Comparison of ENCODE assay signal across 9 cellular contexts in the genomic region with DNA sequence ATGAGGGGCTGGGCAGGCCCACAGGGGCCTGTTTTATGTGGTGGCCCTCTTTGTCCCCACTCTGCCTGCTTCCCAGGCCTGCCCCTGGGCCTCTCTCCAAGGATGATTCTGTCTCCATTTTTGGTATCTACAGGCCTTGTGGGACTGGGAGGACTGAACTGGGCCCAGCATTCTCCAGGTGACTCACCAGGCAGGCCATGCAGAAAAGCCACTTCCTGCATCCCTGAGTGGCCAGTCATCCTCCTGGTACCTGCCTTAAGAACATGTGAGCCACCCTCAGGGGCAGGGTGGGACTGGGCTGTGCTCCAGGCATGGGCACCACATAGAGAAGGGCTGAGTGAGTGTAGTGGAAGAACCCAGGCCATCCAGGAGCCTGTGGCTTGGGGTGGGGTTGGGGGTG. TPM values are rescaled to one million over a fixed set of nuclear protein-coding genes. Genes with fewer than 3 reads are reported as not detected.
DNase-seq lines count a peak whose midpoint lies in the region; ATAC-seq and TF ChIP-seq lines count a peak whose summit lies in the region.
"Had no signal": no experiment of that assay in that cellular context is flagged by ENCODE, and none has a peak within 500 bp of the region (broad histone marks: within the 10 kb centered on the region; RNA-seq: fewer than 3 reads in every experiment).

No MANE protein-coding gene starts in this region.

- H3F3A ChIP-seq in GM23338 (replicated peaks; ENCODE audit: low read depth) = no peaks in the 10 kb centered on the region

- peaks cover 42% of the 10 kb centered on the region for H3K4me1 ChIP-seq in ACC112 (ENCODE audit: control insufficient read depth, insufficient read depth, low read length, unreplicated experiment)
- H3K4me1 ChIP-seq in GM23338 (ENCODE audit: insufficient read depth) = peaks cover 8% of the 10 kb centered on the region; the same call in 1 of the 2 replicates

- no peak overlapping the region for H3K4me3 Mint-ChIP-seq in activated T-helper 2 cell treated with anti-CD3 and anti-CD28 coated beads, Interferon-gamma antibody, Interleukin-2, Interleukin-4, amounts not matched to agents 10 μg/mL and 5 μg/mL and 100 μg/mL, durations not matched to agents 14 hours and 24 hours and 36 hours (ENCODE audit: low read depth)
- H3K4me3 Mint-ChIP-seq in GM23338 = no peak overlapping the region

- DNase-seq in H4 (ENCODE audit: low spot score) (peak; percentile 97), kidney epithelial cell (ENCODE audit: low read depth) (peak; percentile 100), GM23338 (ENCODE audit: low spot score) (no peak), GM20000 (ENCODE audit: low spot score) (no peak)
- no peak for DNase-seq in activated T-helper 2 cell treated with anti-CD3 and anti-CD28 coated beads, Interferon-gamma antibody, Interleukin-2, Interleukin-4, amounts not matched to agents 10 μg/mL and 5 μg/mL and 100 μg/mL, durations not matched to agents 14 hours and 24 hours and 36 hours (ENCODE audit: low spot score)

- no peak overlapping the region for H3K4me2 ChIP-seq in GM23338

- H3K27me3 ChIP-seq in ACC112 (ENCODE audit: insufficient read depth, low read length) (no peaks in the 10 kb centered on the region), kidney epithelial cell (ENCODE audit: control insufficient read depth, insufficient read depth, low read length) (no peaks in the 10 kb centered on the region), GM23338 (ENCODE audit: insufficient read depth) (no peaks in the 10 kb centered on the region)

- H3K27me3 Mint-ChIP-seq in activated T-helper 2 cell treated with anti-CD3 and anti-CD28 coated beads, Interferon-gamma antibody, Interleukin-2, Interleukin-4, amounts not matched to agents 10 μg/mL and 5 μg/mL and 100 μg/mL, durations not matched to agents 14 hours and 24 hours and 36 hours (ENCODE audit: low read depth) = no peaks in the 10 kb centered on the region
- H3K27me3 Mint-ChIP-seq in GM23338 (ENCODE audit: insufficient read depth, low read depth, poor library complexity) = peaks cover 4% of the 10 kb centered on the region

- peaks cover 33% of the 10 kb centered on the region for H3K4me1 Mint-ChIP-seq in activated T-helper 2 cell treated with anti-CD3 and anti-CD28 coated beads, Interferon-gamma antibody, Interleukin-2, Interleukin-4, amounts not matched to agents 10 μg/mL and 5 μg/mL and 100 μg/mL, durations not matched to agents 14 hours and 24 hours and 36 hours (ENCODE audit: low read depth)
- H3K4me1 Mint-ChIP-seq in GM23338 = peaks cover 21% of the 10 kb centered on the region

- intact Hi-C loops in activated T-helper 2 cell treated with anti-CD3 and anti-CD28 coated beads, Interferon-gamma antibody, Interleukin-2, Interleukin-4, amounts not matched to agents 10 μg/mL and 5 μg/mL and 100 μg/mL, durations not matched to agents 14 hours and 24 hours and 36 hours (cut with micrococcal nuclease) = no loop called here

- ATAC-seq in GM23338 (no peak), GM18909 (IDR thresholded peaks at IDR 0.05; ENCODE audit: poor library complexity, unreplicated experiment) (no peak), HG02763 (IDR thresholded peaks at IDR 0.05; ENCODE audit: unreplicated experiment) (no peak)

- TF ChIP-seq CTCF in kidney epithelial cell (IDR thresholded peaks at IDR 0.05; ENCODE audit: insufficient read depth, low read length, poor library complexity, severe bottlenecking) (no peak), GM23338 (conservative IDR thresholded peaks at IDR 0.05; ENCODE audit: low read depth in 2 of 2) (no peak), GM20000 (IDR thresholded peaks at IDR 0.05; ENCODE audit: extremely low read depth, missing control alignments) (no peak)

- H3K79me2 ChIP-seq in ACC112 (ENCODE audit: control insufficient read depth, insufficient read depth, low read length, unreplicated experiment) = no peaks in the 10 kb centered on the region
- H3K79me2 ChIP-seq in GM23338 (replicated peaks; ENCODE audit: insufficient read depth) = no peaks in the 10 kb centered on the region

- no peaks in the 10 kb centered on the region for H4K20me1 ChIP-seq in GM23338 (replicated peaks; ENCODE audit: insufficient read depth)

- H3K9me2 ChIP-seq in GM23338 (ENCODE audit: insufficient read depth) = no peaks in the 10 kb centered on the region

- H2AFZ ChIP-seq in ACC112 (ENCODE audit: low read length, unreplicated experiment) (peak overlapping the region; percentile 16), GM23338 (no peak overlapping the region)

- H3K27ac Mint-ChIP-seq in activated T-helper 2 cell treated with anti-CD3 and anti-CD28 coated beads, Interferon-gamma antibody, Interleukin-2, Interleukin-4, amounts not matched to agents 10 μg/mL and 5 μg/mL and 100 μg/mL, durations not matched to agents 14 hours and 24 hours and 36 hours = peak overlapping the region; percentile 33
- no peak overlapping the region for H3K27ac Mint-ChIP-seq in GM23338

- H3K4me3 ChIP-seq in ACC112 (ENCODE audit: low read depth, low read length) = peak overlapping the region; percentile 31; the same call in 1 of the 2 replicates
- H3K4me3 ChIP-seq in kidney epithelial cell (ENCODE audit: low read depth, low read length) = no peak overlapping the region
- H3K4me3 ChIP-seq in GM23338 = no peak overlapping the region

- no peaks in the 10 kb centered on the region for H3K36me3 Mint-ChIP-seq in activated T-helper 2 cell treated with anti-CD3 and anti-CD28 coated beads, Interferon-gamma antibody, Interleukin-2, Interleukin-4, amounts not matched to agents 10 μg/mL and 5 μg/mL and 100 μg/mL, durations not matched to agents 14 hours and 24 hours and 36 hours (ENCODE audit: low read depth)
- H3K36me3 Mint-ChIP-seq in GM23338 (ENCODE audit: low read depth) = no peaks in the 10 kb centered on the region

- H3K36me3 ChIP-seq in ACC112 (ENCODE audit: insufficient read depth, low read length) (no peaks in the 10 kb centered on the region), kidney epithelial cell (ENCODE audit: control insufficient read depth, insufficient read depth, low read length) (no peaks in the 10 kb centered on the region), GM23338 (ENCODE audit: insufficient read depth) (no peaks in the 10 kb centered on the region)

- H3K9me3 Mint-ChIP-seq in activated T-helper 2 cell treated with anti-CD3 and anti-CD28 coated beads, Interferon-gamma antibody, Interleukin-2, Interleukin-4, amounts not matched to agents 10 μg/mL and 5 μg/mL and 100 μg/mL, durations not matched to agents 14 hours and 24 hours and 36 hours = no peaks in the 10 kb centered on the region
- no peaks in the 10 kb centered on the region for H3K9me3 Mint-ChIP-seq in GM23338

- H3K27ac ChIP-seq in ACC112 (ENCODE audit: low read depth, low read length) (peak overlapping the region; percentile 94), GM23338 (ENCODE audit: low read depth) (no peak overlapping the region)
- H3K27ac ChIP-seq: HL-60 had no signal

TF ChIP-seq in GM23338, 12 proteins besides CTCF, POLR2A, EP300 and RAD21 (continues in another document):
- TF ChIP-seq NANOG (IDR thresholded peaks at IDR 0.05; ENCODE audit: borderline replicate concordance) = no peak
- no peak for TF ChIP-seq CREB1 (CRISPR knock-in tag; IDR thresholded peaks at IDR 0.05; ENCODE audit: low read depth)
- no peak for TF ChIP-seq ZNF331 (CRISPR knock-in tag; IDR thresholded peaks at IDR 0.05; ENCODE audit: low read depth)
- no peak for TF ChIP-seq STAT1 (IDR thresholded peaks at IDR 0.05; ENCODE audit: unreplicated experiment)
- no peak for TF ChIP-seq JUNB (IDR thresholded peaks at IDR 0.05; ENCODE audit: unreplicated experiment)
- TF ChIP-seq, protein P1, sequence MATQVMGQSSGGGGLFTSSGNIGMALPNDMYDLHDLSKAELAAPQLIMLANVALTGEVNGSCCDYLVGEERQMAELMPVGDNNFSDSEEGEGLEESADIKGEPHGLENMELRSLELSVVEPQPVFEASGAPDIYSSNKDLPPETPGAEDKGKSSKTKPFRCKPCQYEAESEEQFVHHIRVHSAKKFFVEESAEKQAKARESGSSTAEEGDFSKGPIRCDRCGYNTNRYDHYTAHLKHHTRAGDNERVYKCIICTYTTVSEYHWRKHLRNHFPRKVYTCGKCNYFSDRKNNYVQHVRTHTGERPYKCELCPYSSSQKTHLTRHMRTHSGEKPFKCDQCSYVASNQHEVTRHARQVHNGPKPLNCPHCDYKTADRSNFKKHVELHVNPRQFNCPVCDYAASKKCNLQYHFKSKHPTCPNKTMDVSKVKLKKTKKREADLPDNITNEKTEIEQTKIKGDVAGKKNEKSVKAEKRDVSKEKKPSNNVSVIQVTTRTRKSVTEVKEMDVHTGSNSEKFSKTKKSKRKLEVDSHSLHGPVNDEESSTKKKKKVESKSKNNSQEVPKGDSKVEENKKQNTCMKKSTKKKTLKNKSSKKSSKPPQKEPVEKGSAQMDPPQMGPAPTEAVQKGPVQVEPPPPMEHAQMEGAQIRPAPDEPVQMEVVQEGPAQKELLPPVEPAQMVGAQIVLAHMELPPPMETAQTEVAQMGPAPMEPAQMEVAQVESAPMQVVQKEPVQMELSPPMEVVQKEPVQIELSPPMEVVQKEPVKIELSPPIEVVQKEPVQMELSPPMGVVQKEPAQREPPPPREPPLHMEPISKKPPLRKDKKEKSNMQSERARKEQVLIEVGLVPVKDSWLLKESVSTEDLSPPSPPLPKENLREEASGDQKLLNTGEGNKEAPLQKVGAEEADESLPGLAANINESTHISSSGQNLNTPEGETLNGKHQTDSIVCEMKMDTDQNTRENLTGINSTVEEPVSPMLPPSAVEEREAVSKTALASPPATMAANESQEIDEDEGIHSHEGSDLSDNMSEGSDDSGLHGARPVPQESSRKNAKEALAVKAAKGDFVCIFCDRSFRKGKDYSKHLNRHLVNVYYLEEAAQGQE (IDR thresholded peaks at IDR 0.05; ENCODE audit: unreplicated experiment) = no peak

RNA-seq across cellular contexts. Expression of a gene that starts 20.0 kb away (rescaled TPM):
- total RNA-seq in H4 (2014; rRNA removed; shearing (Covaris generic)) = 21.8 and 23.7 TPM in 2 replicates
- 8.1 and 9.4 TPM in 2 replicates for total RNA-seq in activated T-helper 2 cell treated with anti-CD3 and anti-CD28 coated beads, Interferon-gamma antibody, Interleukin-2, Interleukin-4, amounts not matched to agents 10 μg/mL and 5 μg/mL and 100 μg/mL, durations not matched to agents 14 hours and 24 hours and 36 hours
- 93.3 and 109 TPM in 2 replicates for total RNA-seq in kidney epithelial cell
- 9.7 and 10.5 TPM in 2 replicates for total RNA-seq in GM23338 (2014; rRNA removed; shearing (Covaris generic))
- 5.4 and 5.5 TPM in 2 replicates for polyA plus RNA-seq in GM23338 (2016; fragmentation: Nextera tagmentation; extraction: Ambion mirVana)

Comparison
In these comparisons a context has a peak if more than half of its experiments do, and no peak if none do; other contexts are left out.
1. DNase-seq: peak in H4 (single experiment) and kidney epithelial cell (single experiment); none in activated T-helper 2 cell treated with anti-CD3 and anti-CD28 coated beads, Interferon-gamma antibody, Interleukin-2, Interleukin-4, amounts not matched to agents 10 μg/mL and 5 μg/mL and 100 μg/mL, durations not matched to agents 14 hours and 24 hours and 36 hours (single experiment), GM23338 (single experiment) and GM20000 (single experiment).